Comparison of ENCODE assay signal across 9 cellular contexts in the genomic region with DNA sequence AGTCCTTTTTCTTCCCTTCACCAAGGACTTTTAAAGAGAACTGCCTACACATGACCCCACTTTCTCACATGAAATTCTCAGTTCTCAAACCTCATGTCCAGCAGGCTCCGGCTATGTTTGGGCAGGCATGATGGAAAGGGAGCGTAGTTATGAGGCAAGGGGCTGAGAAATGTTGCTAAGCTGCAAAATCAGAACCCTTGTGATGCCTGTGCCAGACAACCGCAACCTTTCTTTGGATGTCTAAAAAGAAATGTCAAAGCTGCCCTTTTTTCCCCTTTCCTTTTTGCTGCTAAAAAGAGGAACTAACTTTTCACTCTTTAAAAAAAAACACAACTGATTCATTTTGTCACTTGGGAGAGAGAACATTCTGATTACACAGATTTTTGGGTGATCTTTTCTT. TPM values are rescaled to one million over a fixed set of nuclear protein-coding genes. Genes with fewer than 3 reads are reported as not detected.
DNase-seq lines count a peak whose midpoint lies in the region; ATAC-seq and TF ChIP-seq lines count a peak whose summit lies in the region.
"Had no signal": no experiment of that assay in that cellular context is flagged by ENCODE, and none has a peak within 500 bp of the region (broad histone marks: within the 10 kb centered on the region; RNA-seq: fewer than 3 reads in every experiment).

No MANE protein-coding gene starts in this region.

- H3K27me3 Mint-ChIP-seq in immature natural killer cell (ENCODE audit: low read depth in 3 of 3) = no peaks in the 10 kb centered on the region

- peak; percentile 88 for DNase-seq in KBM-7
- peak; percentile 28 for DNase-seq in fibroblast of the aortic adventitia (ENCODE audit: low read depth)
- DNase-seq in suprapubic skin (ENCODE audit: low spot score in 2 of 2) = no peak
- no peak for DNase-seq in immature natural killer cell
- no peak for DNase-seq in SK-N-DZ (ENCODE audit: low spot score)
- DNase-seq in activated CD4-positive, CD25-positive, alpha-beta regulatory T cell (lab: John Stamatoyannopoulos, UW) = no peak

- no peaks in the 10 kb centered on the region for H4K20me1 ChIP-seq in DOHH2 (ENCODE audit: control insufficient read depth, insufficient read depth, low read depth, low read length)

- TF ChIP-seq POLR2A in suprapubic skin (IDR thresholded peaks at IDR 0.05) = no peak

- H3K27ac ChIP-seq in DOHH2 (ENCODE audit: low read depth, low read length) (peak overlapping the region; percentile 49), suprapubic skin (no peak overlapping the region)

- no peak for TF ChIP-seq EP300 in suprapubic skin (IDR thresholded peaks at IDR 0.05)

- H3K79me2 ChIP-seq in DOHH2 (ENCODE audit: control insufficient read depth, low read length) = peaks cover 90% of the 10 kb centered on the region

- H3K36me3 ChIP-seq in DOHH2 (ENCODE audit: control insufficient read depth, low read length) (no peaks in the 10 kb centered on the region), suprapubic skin (no peaks in the 10 kb centered on the region)

- WGBS in suprapubic skin = 68% methylated on average over 3 of the region's 3 CpGs

- in situ Hi-C loops in KBM-7 (cut with MboI; ENCODE audit: low pct_unique_long_range_greater_than_20kb, low sequenced_read_pairs) = no loop called here

- H3K4me3 Mint-ChIP-seq in immature natural killer cell = no peak overlapping the region
- H3K4me3 Mint-ChIP-seq: T-cell had no signal

- H3K9me3 ChIP-seq in DOHH2 (ENCODE audit: control insufficient read depth, insufficient read depth, low read length) (no peaks in the 10 kb centered on the region), suprapubic skin (no peaks in the 10 kb centered on the region)

- no peaks in the 10 kb centered on the region for H3K27me3 ChIP-seq in DOHH2 (ENCODE audit: control insufficient read depth, low read length)
- H3K27me3 ChIP-seq in suprapubic skin = no peaks in the 10 kb centered on the region

- peak; percentile 60 for ATAC-seq in GM21526 (IDR thresholded peaks at IDR 0.05; ENCODE audit: low FRiP score, unreplicated experiment)
- ATAC-seq: T-cell had no signal

- H3K4me1 ChIP-seq in DOHH2 (ENCODE audit: control insufficient read depth, low read length) (peaks cover 59% of the 10 kb centered on the region), suprapubic skin (peaks cover 34% of the 10 kb centered on the region)

- peaks cover 11% of the 10 kb centered on the region; the same call in 1 of the 2 replicates for H3F3A ChIP-seq in DOHH2 (ENCODE audit: control insufficient read depth, insufficient read depth)

- H3K4me3 ChIP-seq in DOHH2 (ENCODE audit: low read length) (peak overlapping the region; percentile 64), fibroblast of the aortic adventitia (ENCODE audit: low read depth, low read length) (no peak overlapping the region), suprapubic skin (no peak overlapping the region)

- H3K4me2 ChIP-seq in DOHH2 (ENCODE audit: low read length) = peak overlapping the region; percentile 81

- no peaks in the 10 kb centered on the region for H3K4me1 Mint-ChIP-seq in immature natural killer cell
- H3K4me1 Mint-ChIP-seq: T-cell had no signal

- no peaks in the 10 kb centered on the region for H3K9me3 Mint-ChIP-seq in immature natural killer cell
- H3K9me3 Mint-ChIP-seq: T-cell had no signal

- TF ChIP-seq CTCF in DOHH2 (IDR thresholded peaks at IDR 0.05; ENCODE audit: low read depth, low read length, poor library complexity, severe bottlenecking) (no peak), fibroblast of the aortic adventitia (IDR thresholded peaks at IDR 0.05; ENCODE audit: insufficient read depth, low read length) (no peak), suprapubic skin (IDR thresholded peaks at IDR 0.05) (no peak)

- no peaks in the 10 kb centered on the region for H3K9me2 ChIP-seq in DOHH2 (replicated peaks; ENCODE audit: control insufficient read depth, low read length)

- H3K36me3 Mint-ChIP-seq in immature natural killer cell = no peaks in the 10 kb centered on the region
- H3K36me3 Mint-ChIP-seq: T-cell had no signal

- H3K27ac Mint-ChIP-seq in immature natural killer cell = no peak overlapping the region

RNA-seq across cellular contexts. Expression of gene GNB4, which starts 19.2 kb away (rescaled TPM):
- total RNA-seq in fibroblast of the aortic adventitia (ENCODE audit: low replicate concordance) (50.5 and 63.4 TPM in 2 replicates), suprapubic skin (10 to 100 TPM; 70.5 to 91.1 (median 83.4) TPM)
- polyA plus RNA-seq in immature natural killer cell = 10 to 100 TPM in 1 of 3 donors, 1 to 10 TPM in 2; 2.2 to 12.3 (median 3.0) TPM
- 5.4 and 6.4 TPM in 2 replicates for polyA plus RNA-seq in SK-N-DZ (2014; cell fraction: cytosol; rRNA removed)
- 1.1 and 1.5 TPM in 2 replicates for polyA plus RNA-seq in SK-N-DZ (2014; cell fraction: nucleus; rRNA removed)

Comparison
In these comparisons a context has a peak if more than half of its experiments do, and no peak if none do; other contexts are left out.
1. DNase-seq: peak in KBM-7 (single experiment) and fibroblast of the aortic adventitia (single experiment); none in suprapubic skin (0 of 2), immature natural killer cell (0 of 3), SK-N-DZ (single experiment) and activated CD4-positive, CD25-positive, alpha-beta regulatory T cell (0 of 4).